ENCODE assay signal across 10 cellular contexts in genomic region chr6:107495196-107495643, GRCh38. TPM values are rescaled to one million over a fixed set of nuclear protein-coding genes. Genes with fewer than 3 reads are reported as not detected.
DNase-seq lines count a peak whose midpoint lies in the region; FAIRE-seq and TF ChIP-seq lines count a peak whose summit lies in the region.
"Had no signal": no experiment of that assay in that cellular context is flagged by ENCODE, and none has a peak within 500 bp of the region (broad histone marks: within the 10 kb centered on the region; RNA-seq: fewer than 3 reads in every experiment).

No MANE protein-coding gene starts in this region.

- CTCF ChIA-PET in HEK293 (lab: Yijun Ruan, JAX) = interaction anchor here (3.3 kb wide), 1 partner anchor 177 kb away, joined by 12 read pairs; no protein-coding TSS in a partner anchor

- H3K27ac ChIP-seq in HEK293 (ENCODE audit: extremely low read depth, low read depth, low read length) = peak overlapping the region; percentile 0; the same call in 1 of the 2 replicates
- H3K27ac ChIP-seq in caudate nucleus (ENCODE audit: low read depth, low read length) = peak overlapping the region; percentile 28
- H3K27ac ChIP-seq in kidney (ENCODE audit: low read depth in 2 of 2, low read length in 2 of 2) = peak overlapping the region; percentile 36 to 67
- H3K27ac ChIP-seq in skeletal muscle tissue (ENCODE audit: low read depth, low read length) = peak overlapping the region; percentile 84

- POLR2A ChIA-PET in HEK293 (lab: Yijun Ruan, JAX) = interaction anchor here (9.4 kb wide), 1 partner anchor 35 kb away, joined by 104 read pairs; the partner anchor contains the start of gene PDSS2

- H3K4me1 ChIP-seq in HEK293 (ENCODE audit: control insufficient read depth, insufficient read depth, low read length) = peaks cover 55% of the 10 kb centered on the region
- peaks cover 2 to 29% of the 10 kb centered on the region in 2 donors for H3K4me1 ChIP-seq in kidney (ENCODE audit: control insufficient read depth in 1 of 2, insufficient read depth in 1 of 2, low read depth in 1 of 2, low read length in 2 of 2)
- peaks cover 33 to 46% (median 43%) of the 10 kb centered on the region in 3 donors for H3K4me1 ChIP-seq in skeletal muscle tissue (ENCODE audit: control insufficient read depth in 3 of 3, insufficient read depth in 3 of 3, low read length in 3 of 3)

- H3K9me3 ChIP-seq in HEK293 (ENCODE audit: control insufficient read depth, insufficient read depth, low read depth, low read length) (no peaks in the 10 kb centered on the region), kidney (ENCODE audit: control insufficient read depth in 1 of 2, low read length in 2 of 2) (no peaks in the 10 kb centered on the region), skeletal muscle tissue (ENCODE audit: control insufficient read depth in 3 of 3, low read length in 3 of 3) (no peaks in the 10 kb centered on the region)

- TF ChIP-seq CTCF in HEK293 (tag by site-specific recombination; IDR thresholded peaks at IDR 0.05) = no peak
- TF ChIP-seq CTCF in kidney (IDR thresholded peaks at IDR 0.05; ENCODE audit: borderline replicate concordance, extremely low read depth, insufficient read depth) = no peak

- H3K36me3 ChIP-seq in HEK293 (ENCODE audit: control insufficient read depth in 2 of 2, insufficient read depth in 1 of 2, low read length in 2 of 2) (no peaks in the 10 kb centered on the region), kidney (ENCODE audit: control insufficient read depth in 1 of 2, insufficient read depth in 2 of 2, low read length in 2 of 2) (no peaks in the 10 kb centered on the region), skeletal muscle tissue (ENCODE audit: control insufficient read depth in 3 of 3, insufficient read depth in 3 of 3, low read length in 3 of 3) (no peaks in the 10 kb centered on the region)

- peak in 2 of 61 donors; percentile 19 to 39 for DNase-seq in caudate nucleus (lab: John Stamatoyannopoulos, UW)
- DNase-seq in kidney = no peak
- no peak for DNase-seq in posterior vena cava (ENCODE audit: low spot score)
- DNase-seq in NOMO-1 treated with DMSO at 0.1 percent for 48 hours (lab: John Stamatoyannopoulos, UW; ENCODE audit: unreplicated experiment) = no peak
- no peak for DNase-seq in OCI-M1 (lab: John Stamatoyannopoulos, UW)
- DNase-seq in HPDE6-E6E7 (ENCODE audit: extremely low spot score) = no peak
- DNase-seq: effector memory CD4-positive, alpha-beta T cell; naive B cell had no signal

- intact Hi-C loops in kidney (cut with DNase I) (no loop called here), posterior vena cava (cut with DNase I) (no loop called here)

- H3K27me3 ChIP-seq in skeletal muscle tissue (ENCODE audit: control insufficient read depth in 3 of 3, insufficient read depth in 3 of 3, low read length in 3 of 3) = no peaks in the 10 kb centered on the region

- no peak for FAIRE-seq in kidney (lab: Jason Lieb, UNC)

- no peak overlapping the region for H3K4me3 ChIP-seq in HEK293 (ENCODE audit: low read depth, low read length)
- H3K4me3 ChIP-seq in kidney (ENCODE audit: low read length in 2 of 2) = peak overlapping the region in 1 of 2 donors; percentile 49
- H3K4me3 ChIP-seq in skeletal muscle tissue (ENCODE audit: low read length in 3 of 3) = peak overlapping the region; percentile 38 to 48 (median 45)

- no peak overlapping the region for H3K9ac ChIP-seq in kidney (ENCODE audit: low read length in 2 of 2)
- peak overlapping the region; percentile 13 to 55 (median 28) for H3K9ac ChIP-seq in skeletal muscle tissue (ENCODE audit: low read depth in 1 of 3, low read length in 3 of 3)

TF ChIP-seq in HEK293, 187 proteins besides CTCF, POLR2A, EP300 and RAD21:
- TF ChIP-seq HOXA7 (CRISPR knock-in tag; IDR thresholded peaks at IDR 0.05; ENCODE audit: borderline replicate concordance) (no peak), ZNF677 (tag by site-specific recombination; IDR thresholded peaks at IDR 0.05) (no peak), TRIM28 (IDR thresholded peaks at IDR 0.05; ENCODE audit: borderline replicate concordance, low read length) (peak; percentile 72; the same call in 1 of the 2 replicates), ZNF600 (tag by site-specific recombination; IDR thresholded peaks at IDR 0.05) (peak; percentile 36; the same call in 1 of the 2 replicates), ZBTB17 (tag by site-specific recombination; IDR thresholded peaks at IDR 0.05) (peak; percentile 49; the same call in 1 of the 2 replicates), ZNF394 (tag by site-specific recombination; IDR thresholded peaks at IDR 0.05; ENCODE audit: borderline replicate concordance) (no peak), ZNF510 (tag by site-specific recombination; IDR thresholded peaks at IDR 0.05; ENCODE audit: insufficient replicate concordance) (no peak), ZNF843 (tag by site-specific recombination; IDR thresholded peaks at IDR 0.05) (no peak), ZNF140 (tag by site-specific recombination; IDR thresholded peaks at IDR 0.05) (no peak), ZNF404 (tag by site-specific recombination; IDR thresholded peaks at IDR 0.05) (no peak), IKZF3 (tag by site-specific recombination; IDR thresholded peaks at IDR 0.05) (peak; percentile 19; the same call in 1 of the 2 replicates), ZNF571 (tag by site-specific recombination; IDR thresholded peaks at IDR 0.05) (no peak), ZNF660 (tag by site-specific recombination; IDR thresholded peaks at IDR 0.05) (0 out of 2 replicates have a peak, but pooled peaks have one; percentile 8), PRDM1 (tag by site-specific recombination; IDR thresholded peaks at IDR 0.05) (peak; percentile 86)
- TF ChIP-seq, protein P1, sequence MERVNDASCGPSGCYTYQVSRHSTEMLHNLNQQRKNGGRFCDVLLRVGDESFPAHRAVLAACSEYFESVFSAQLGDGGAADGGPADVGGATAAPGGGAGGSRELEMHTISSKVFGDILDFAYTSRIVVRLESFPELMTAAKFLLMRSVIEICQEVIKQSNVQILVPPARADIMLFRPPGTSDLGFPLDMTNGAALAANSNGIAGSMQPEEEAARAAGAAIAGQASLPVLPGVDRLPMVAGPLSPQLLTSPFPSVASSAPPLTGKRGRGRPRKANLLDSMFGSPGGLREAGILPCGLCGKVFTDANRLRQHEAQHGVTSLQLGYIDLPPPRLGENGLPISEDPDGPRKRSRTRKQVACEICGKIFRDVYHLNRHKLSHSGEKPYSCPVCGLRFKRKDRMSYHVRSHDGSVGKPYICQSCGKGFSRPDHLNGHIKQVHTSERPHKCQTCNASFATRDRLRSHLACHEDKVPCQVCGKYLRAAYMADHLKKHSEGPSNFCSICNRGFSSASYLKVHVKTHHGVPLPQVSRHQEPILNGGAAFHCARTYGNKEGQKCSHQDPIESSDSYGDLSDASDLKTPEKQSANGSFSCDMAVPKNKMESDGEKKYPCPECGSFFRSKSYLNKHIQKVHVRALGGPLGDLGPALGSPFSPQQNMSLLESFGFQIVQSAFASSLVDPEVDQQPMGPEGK (tag by site-specific recombination; IDR thresholded peaks at IDR 0.05) = no peak

RNA-seq across cellular contexts. Expression of gene SOBP, which starts 5.3 kb away (rescaled TPM):
- total RNA-seq in kidney (9.5 TPM), skeletal muscle tissue (20.4 TPM), posterior vena cava (10 to 100 TPM; 18.7 to 20.0 TPM)
- 5.4 TPM for polyA plus RNA-seq in kidney (ENCODE audit: insufficient read depth, low read depth, low replicate concordance)

RNA-seq across cellular contexts. Expression of gene PDSS2, which starts 35.9 kb away (rescaled TPM):
- 16.4 TPM for total RNA-seq in kidney
- polyA plus RNA-seq in kidney (ENCODE audit: insufficient read depth, low read depth, low replicate concordance) = 20.7 TPM
- total RNA-seq in skeletal muscle tissue = 6.8 TPM
- total RNA-seq in posterior vena cava = 10 to 100 TPM; 10.1 to 11.6 TPM

Comparison
In these comparisons a context has a peak if more than half of its experiments do, and no peak if none do; other contexts are left out.
1. H3K27ac ChIP-seq: peak in every context shown above with its lines; median percentile 84 in skeletal muscle tissue; 52 in kidney; 28 in caudate nucleus; 0 in HEK293.
2. H3K9ac ChIP-seq: peak in skeletal muscle tissue (3 of 3); none in kidney (0 of 2).